ENCODE assay signal across 8 cellular contexts in the genomic region with DNA sequence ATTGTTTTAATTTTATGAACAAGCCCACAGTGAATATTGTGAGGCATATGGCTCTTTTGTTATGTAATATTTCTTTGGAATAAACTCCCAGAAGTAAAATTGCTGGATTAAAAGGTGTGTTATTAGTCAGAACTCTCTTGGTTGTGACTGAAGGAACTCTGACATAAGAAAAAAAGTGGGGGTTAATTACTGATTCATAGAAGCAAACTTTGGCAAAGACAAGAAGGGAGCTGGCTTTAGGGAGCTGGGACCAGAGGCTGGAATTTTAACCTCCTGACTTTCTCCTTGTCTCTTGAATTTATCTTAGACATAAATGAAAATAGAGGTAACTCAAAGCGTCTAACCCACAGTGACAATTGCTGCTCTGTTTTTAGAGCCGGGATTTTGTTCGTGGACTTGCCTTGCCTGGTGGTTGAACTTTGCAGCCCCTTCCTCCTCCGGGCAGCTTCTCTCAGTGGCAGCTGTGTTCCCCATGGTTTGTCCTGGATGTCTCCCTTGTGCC. TPM values are rescaled to one million over a fixed set of nuclear protein-coding genes. Genes with fewer than 3 reads are reported as not detected.
DNase-seq lines count a peak whose midpoint lies in the region; ATAC-seq and TF ChIP-seq lines count a peak whose summit lies in the region.

No MANE protein-coding gene starts in this region.

- TF ChIP-seq CTCF in WERI-Rb-1 (IDR thresholded peaks at IDR 0.05; ENCODE audit: low read depth, low read length): no peak
- TF ChIP-seq CTCF in left ventricle myocardium inferior (IDR thresholded peaks at IDR 0.05; ENCODE audit: borderline replicate concordance): no peak

- peak overlapping the region; percentile 29 for H3K27ac Mint-ChIP-seq in activated CD8-positive, alpha-beta memory T cell treated with anti-CD3 and anti-CD28 coated beads, Interleukin-2, amount 10 ng/mL, durations not matched to agents 7 days and 5 days

- H3K9me3 ChIP-seq in WERI-Rb-1 (ENCODE audit: severe bottlenecking) (no peaks in the 10 kb centered on the region), left ventricle myocardium inferior (replicated peaks) (no peaks in the 10 kb centered on the region)

- CTCF ChIA-PET in activated CD8-positive, alpha-beta memory T cell treated with anti-CD3 and anti-CD28 coated beads, Interleukin-2, amount 10 ng/mL, durations not matched to agents 7 days and 5 days (lab: Charles Lee): interaction anchor here (0.9 to 1.6 kb wide), 4 partner anchors 8 to 81 kb away, joined by 3 to 6 read pairs (median 4); no protein-coding TSS in a partner anchor

- H3K4me1 Mint-ChIP-seq in activated CD8-positive, alpha-beta memory T cell treated with anti-CD3 and anti-CD28 coated beads, Interleukin-2, amount 10 ng/mL, durations not matched to agents 7 days and 5 days: peaks cover 20% of the 10 kb centered on the region

- peaks cover 95% of the 10 kb centered on the region for H3K4me1 ChIP-seq in left ventricle myocardium inferior

- H3K36me3 ChIP-seq in WERI-Rb-1 (no peaks in the 10 kb centered on the region), left ventricle myocardium inferior (no peaks in the 10 kb centered on the region)

- ATAC-seq in activated CD8-positive, alpha-beta memory T cell treated with anti-CD3 and anti-CD28 coated beads, Interleukin-2, amount 10 ng/mL, durations not matched to agents 7 days and 5 days: no peak
- ATAC-seq in GM18907 (IDR thresholded peaks at IDR 0.05; ENCODE audit: unreplicated experiment): no peak

- peaks cover 28% of the 10 kb centered on the region for H3K27me3 Mint-ChIP-seq in activated CD8-positive, alpha-beta memory T cell treated with anti-CD3 and anti-CD28 coated beads, Interleukin-2, amount 10 ng/mL, durations not matched to agents 7 days and 5 days

- intact Hi-C loops in left ventricle myocardium inferior (cut with micrococcal nuclease): no loop called here

- H3K36me3 Mint-ChIP-seq in activated CD8-positive, alpha-beta memory T cell treated with anti-CD3 and anti-CD28 coated beads, Interleukin-2, amount 10 ng/mL, durations not matched to agents 7 days and 5 days: peaks cover 1% of the 10 kb centered on the region

- H3K4me3 ChIP-seq in WERI-Rb-1 (ENCODE audit: low read depth, low read length) (peak overlapping the region; percentile 61), left ventricle myocardium inferior (peak overlapping the region; percentile 72), skin epidermis (peak overlapping the region; percentile 43 to 69 (median 67))

- no peaks in the 10 kb centered on the region for H3K9me3 Mint-ChIP-seq in activated CD8-positive, alpha-beta memory T cell treated with anti-CD3 and anti-CD28 coated beads, Interleukin-2, amount 10 ng/mL, durations not matched to agents 7 days and 5 days (ENCODE audit: low read depth)

- peak overlapping the region; percentile 52 for H3K4me3 Mint-ChIP-seq in activated CD8-positive, alpha-beta memory T cell treated with anti-CD3 and anti-CD28 coated beads, Interleukin-2, amount 10 ng/mL, durations not matched to agents 7 days and 5 days

- H3K27ac ChIP-seq in WERI-Rb-1 (peak overlapping the region; percentile 96), left ventricle myocardium inferior (replicated peaks) (peak overlapping the region; percentile 93), skin epidermis (peak overlapping the region; percentile 48 to 98 (median 95))

- H3K27me3 ChIP-seq in WERI-Rb-1 (ENCODE audit: insufficient read depth, low read depth, severe bottlenecking) (no peaks in the 10 kb centered on the region), left ventricle myocardium inferior (ENCODE audit: low read depth) (no peaks in the 10 kb centered on the region)

- DNase-seq in activated CD8-positive, alpha-beta memory T cell treated with anti-CD3 and anti-CD28 coated beads, Interleukin-2, amount 10 ng/mL, durations not matched to agents 7 days and 5 days: no peak
- DNase-seq in activated CD8-positive, alpha-beta memory T cell treated with anti-CD3 and anti-CD28 coated beads, Interleukin-2, amount 50 U/mL, for 4 hours: no peak
- DNase-seq in WERI-Rb-1 (no peak), left ventricle myocardium inferior (no peak), NCI-H2029 treated with DMSO at 0.1 percent for 48 hours (lab: John Stamatoyannopoulos, UW) (no peak), amniotic stem cell (lab: John Stamatoyannopoulos, UW) (no peak)

RNA-seq across cellular contexts. Expression of gene ARHGAP31, which starts 27.9 kb away (rescaled TPM):
- total RNA-seq in activated CD8-positive, alpha-beta memory T cell treated with anti-CD3 and anti-CD28 coated beads, Interleukin-2, amount 10 ng/mL, durations not matched to agents 7 days and 5 days: 1 to 10 TPM; 1.4 to 8.3 TPM
- 38.0 TPM for total RNA-seq in left ventricle myocardium inferior
